In the genomic region with DNA sequence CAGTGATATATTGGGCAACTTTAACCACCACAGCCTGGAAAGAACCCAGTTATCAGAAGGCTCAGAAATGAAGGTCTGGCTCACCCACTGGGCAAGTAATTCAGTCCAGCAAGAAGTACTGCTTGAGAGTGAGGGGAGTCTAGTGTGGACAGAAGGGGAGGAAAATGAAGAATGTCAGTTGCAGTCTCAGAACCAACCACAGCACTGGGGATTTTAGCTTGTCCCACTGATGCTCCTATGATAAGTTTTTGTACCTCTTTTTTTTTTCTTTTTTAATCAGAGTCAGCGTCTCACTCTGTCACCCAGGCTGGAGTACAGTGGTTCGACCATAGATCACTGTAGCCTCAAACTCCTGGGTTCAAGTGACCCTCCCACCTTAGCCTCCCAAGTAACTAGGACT, we compare ENCODE assay signal across 23 cellular contexts. TPM values are rescaled to one million over a fixed set of nuclear protein-coding genes. Genes with fewer than 3 reads are reported as not detected.
A peak's percentile ranks its signal among the peaks of the same experiment; 100 is the strongest.
DNase-seq lines count a peak whose midpoint lies in the region; ATAC-seq and TF ChIP-seq lines count a peak whose summit lies in the region.
"Had no signal": no experiment of that assay in that cellular context is flagged by ENCODE, and none has a peak within 500 bp of the region (broad histone marks: within the 10 kb centered on the region; RNA-seq: fewer than 3 reads in every experiment).

No MANE protein-coding gene starts in this region.

- H3K27me3 Mint-ChIP-seq in activated CD4-positive, alpha-beta memory T cell treated with anti-CD3 and anti-CD28 coated beads for 36 hours, result no peaks in the 10 kb centered on the region
- H3K27me3 Mint-ChIP-seq: CD4-positive, CD25-positive, alpha-beta regulatory T cell had no signal

- no peak for TF ChIP-seq CTCF in HEK293 (tag by site-specific recombination; IDR thresholded peaks at IDR 0.05)

- H3K36me3 ChIP-seq in HEK293 (ENCODE audit: control insufficient read depth in 2 of 2, insufficient read depth in 1 of 2, low read length in 2 of 2), result no peaks in the 10 kb centered on the region
- H3K36me3 ChIP-seq: HAP-1 had no signal

- DNase-seq in activated effector memory CD4-positive, alpha-beta T cell treated with anti-CD3 and anti-CD28 coated beads, Interleukin-2, amount 50 U/mL, for 16 hours, result peak; percentile 10
- DNase-seq in activated effector memory CD4-positive, alpha-beta T cell treated with Interleukin-2 at 50 U/mL for 16 hours, result no peak
- DNase-seq in amniotic epithelial cell (ENCODE audit: low read depth) (peak; percentile 60), cerebellar cortex (ENCODE audit: low spot score) (no peak)
- no peak for DNase-seq in activated CD4-positive, alpha-beta memory T cell treated with anti-CD3 and anti-CD28 coated beads for 36 hours
- DNase-seq: 8988T; CD4-positive, CD25-positive, alpha-beta regulatory T cell; DMS79; Kasumi-1; NCI-H1417; NCI-H1694 treated with DMSO at 0.1 percent for 48 hours; NCI-H2081 treated with DMSO at 0.1 percent for 48 hours; NCI-H2171 treated with DMSO at 0.1 percent for 48 hours; NCI-H526; PC-3; Right ventricle myocardium superior had no signal

- intact Hi-C loops in activated CD4-positive, alpha-beta memory T cell treated with anti-CD3 and anti-CD28 coated beads for 36 hours (cut with micrococcal nuclease), result no loop called here

- H3K27ac ChIP-seq in HEK293 (ENCODE audit: extremely low read depth, low read depth, low read length), result no peak overlapping the region

- H3K4me3 ChIP-seq in HEK293 (ENCODE audit: low read depth, low read length), result no peak overlapping the region
- H3K4me3 ChIP-seq: GM23338, HAP-1 had no signal

- CTCF ChIA-PET in HEK293 (lab: Yijun Ruan, JAX), result interaction anchor here (0.7 to 2.3 kb wide), 4 partner anchors 17 to 98 kb away, joined by 3 to 19 read pairs (median 6); a partner anchor contains a TSS
- CTCF ChIA-PET in activated CD4-positive, alpha-beta memory T cell treated with anti-CD3 and anti-CD28 coated beads for 36 hours (lab: Charles Lee), result interaction anchor here (2.8 kb wide), 1 partner anchor 16 kb away, joined by 24 read pairs; no protein-coding TSS in a partner anchor

- POLR2A ChIA-PET in HEK293 (lab: Yijun Ruan, JAX), result interaction anchor here (1.4 kb wide), 1 partner anchor 24 kb away, joined by 3 read pairs; no protein-coding TSS in a partner anchor
- POLR2A ChIA-PET in activated CD4-positive, alpha-beta memory T cell treated with anti-CD3 and anti-CD28 coated beads for 36 hours (lab: Charles Lee), result interaction anchor here (1.4 kb wide), 1 partner anchor 30 kb away, joined by 3 read pairs; a partner anchor contains a TSS

- H3K4me1 ChIP-seq in HEK293 (ENCODE audit: control insufficient read depth, insufficient read depth, low read length), result no peaks in the 10 kb centered on the region
- H3K4me1 ChIP-seq: HAP-1 had no signal

- ATAC-seq in GM18868 (IDR thresholded peaks at IDR 0.05; ENCODE audit: unreplicated experiment), result no peak
- ATAC-seq: GM23338, PC-3 had no signal

- no peaks in the 10 kb centered on the region for H3K9me3 ChIP-seq in HEK293 (ENCODE audit: control insufficient read depth, insufficient read depth, low read depth, low read length)
- H3K9me3 ChIP-seq: HAP-1 had no signal

- no peaks in the 10 kb centered on the region for H3K9me3 Mint-ChIP-seq in activated CD4-positive, alpha-beta memory T cell treated with anti-CD3 and anti-CD28 coated beads for 36 hours
- H3K9me3 Mint-ChIP-seq: GM23338 had no signal

- no peak overlapping the region for H3K27ac Mint-ChIP-seq in activated CD4-positive, alpha-beta memory T cell treated with anti-CD3 and anti-CD28 coated beads for 36 hours
- H3K27ac Mint-ChIP-seq: CD4-positive, CD25-positive, alpha-beta regulatory T cell; GM23338 had no signal

- H3K36me3 Mint-ChIP-seq in activated CD4-positive, alpha-beta memory T cell treated with anti-CD3 and anti-CD28 coated beads for 36 hours, result no peaks in the 10 kb centered on the region
- H3K36me3 Mint-ChIP-seq: CD4-positive, CD25-positive, alpha-beta regulatory T cell had no signal

- no peak overlapping the region for H3K4me3 Mint-ChIP-seq in activated CD4-positive, alpha-beta memory T cell treated with anti-CD3 and anti-CD28 coated beads for 36 hours
- H3K4me3 Mint-ChIP-seq: GM23338 had no signal

- peaks cover 3% of the 10 kb centered on the region for H3K4me1 Mint-ChIP-seq in activated CD4-positive, alpha-beta memory T cell treated with anti-CD3 and anti-CD28 coated beads for 36 hours (ENCODE audit: low read depth)
- H3K4me1 Mint-ChIP-seq: GM23338 had no signal

TF ChIP-seq in HEK293, 187 proteins besides CTCF, POLR2A, EP300 and RAD21:
- TF ChIP-seq, protein P1, sequence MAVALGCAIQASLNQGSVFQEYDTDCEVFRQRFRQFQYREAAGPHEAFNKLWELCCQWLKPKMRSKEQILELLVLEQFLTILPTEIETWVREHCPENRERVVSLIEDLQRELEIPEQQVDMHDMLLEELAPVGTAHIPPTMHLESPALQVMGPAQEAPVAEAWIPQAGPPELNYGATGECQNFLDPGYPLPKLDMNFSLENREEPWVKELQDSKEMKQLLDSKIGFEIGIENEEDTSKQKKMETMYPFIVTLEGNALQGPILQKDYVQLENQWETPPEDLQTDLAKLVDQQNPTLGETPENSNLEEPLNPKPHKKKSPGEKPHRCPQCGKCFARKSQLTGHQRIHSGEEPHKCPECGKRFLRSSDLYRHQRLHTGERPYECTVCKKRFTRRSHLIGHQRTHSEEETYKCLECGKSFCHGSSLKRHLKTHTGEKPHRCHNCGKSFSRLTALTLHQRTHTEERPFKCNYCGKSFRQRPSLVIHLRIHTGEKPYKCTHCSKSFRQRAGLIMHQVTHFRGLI (tag by site-specific recombination; IDR thresholded peaks at IDR 0.05), result no peak
- no peak for TF ChIP-seq ZNF132 (tag by site-specific recombination; IDR thresholded peaks at IDR 0.05; ENCODE audit: borderline replicate concordance)
- TF ChIP-seq, protein P2, sequence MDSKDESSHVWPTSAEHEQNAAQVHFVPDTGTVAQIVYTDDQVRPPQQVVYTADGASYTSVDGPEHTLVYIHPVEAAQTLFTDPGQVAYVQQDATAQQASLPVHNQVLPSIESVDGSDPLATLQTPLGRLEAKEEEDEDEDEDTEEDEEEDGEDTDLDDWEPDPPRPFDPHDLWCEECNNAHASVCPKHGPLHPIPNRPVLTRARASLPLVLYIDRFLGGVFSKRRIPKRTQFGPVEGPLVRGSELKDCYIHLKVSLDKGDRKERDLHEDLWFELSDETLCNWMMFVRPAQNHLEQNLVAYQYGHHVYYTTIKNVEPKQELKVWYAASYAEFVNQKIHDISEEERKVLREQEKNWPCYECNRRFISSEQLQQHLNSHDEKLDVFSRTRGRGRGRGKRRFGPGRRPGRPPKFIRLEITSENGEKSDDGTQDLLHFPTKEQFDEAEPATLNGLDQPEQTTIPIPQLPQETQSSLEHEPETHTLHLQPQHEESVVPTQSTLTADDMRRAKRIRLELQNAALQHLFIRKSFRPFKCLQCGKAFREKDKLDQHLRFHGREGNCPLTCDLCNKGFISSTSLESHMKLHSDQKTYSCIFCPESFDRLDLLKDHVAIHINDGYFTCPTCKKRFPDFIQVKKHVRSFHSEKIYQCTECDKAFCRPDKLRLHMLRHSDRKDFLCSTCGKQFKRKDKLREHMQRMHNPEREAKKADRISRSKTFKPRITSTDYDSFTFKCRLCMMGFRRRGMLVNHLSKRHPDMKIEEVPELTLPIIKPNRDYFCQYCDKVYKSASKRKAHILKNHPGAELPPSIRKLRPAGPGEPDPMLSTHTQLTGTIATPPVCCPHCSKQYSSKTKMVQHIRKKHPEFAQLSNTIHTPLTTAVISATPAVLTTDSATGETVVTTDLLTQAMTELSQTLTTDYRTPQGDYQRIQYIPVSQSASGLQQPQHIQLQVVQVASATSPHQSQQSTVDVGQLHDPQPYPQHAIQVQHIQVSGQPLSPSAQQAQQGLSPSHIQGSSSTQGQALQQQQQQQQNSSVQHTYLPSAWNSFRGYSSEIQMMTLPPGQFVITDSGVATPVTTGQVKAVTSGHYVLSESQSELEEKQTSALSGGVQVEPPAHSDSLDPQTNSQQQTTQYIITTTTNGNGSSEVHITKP (tag by site-specific recombination; IDR thresholded peaks at IDR 0.05), result 0 out of 2 replicates have a peak, but pooled peaks have one; percentile 20
- no peak for TF ChIP-seq ZNF777 (tag by site-specific recombination; IDR thresholded peaks at IDR 0.05; ENCODE audit: borderline replicate concordance)
- no peak for TF ChIP-seq ZNF677 (tag by site-specific recombination; IDR thresholded peaks at IDR 0.05)
- no peak for TF ChIP-seq IKZF3 (tag by site-specific recombination; IDR thresholded peaks at IDR 0.05)
- TF ChIP-seq TCF7L2 (IDR thresholded peaks at IDR 0.05; ENCODE audit: borderline replicate concordance, low read depth, low read length), result no peak

RNA-seq across cellular contexts. Expression of a gene that starts 9.4 kb away (rescaled TPM):
- 1 to 10 TPM; 9.4 to 9.8 TPM for total RNA-seq in activated CD4-positive, alpha-beta memory T cell treated with anti-CD3 and anti-CD28 coated beads for 36 hours

RNA-seq across cellular contexts. Expression of a gene that starts 22.5 kb away (rescaled TPM):
- 10 to 100 TPM; 31.0 to 34.7 TPM for total RNA-seq in activated CD4-positive, alpha-beta memory T cell treated with anti-CD3 and anti-CD28 coated beads for 36 hours

RNA-seq across cellular contexts. Expression of a gene that starts 23.2 kb away (rescaled TPM):
- 10 to 100 TPM; 74.6 to 75.8 TPM for total RNA-seq in activated CD4-positive, alpha-beta memory T cell treated with anti-CD3 and anti-CD28 coated beads for 36 hours
- total RNA-seq: MCF 10A, PC-3, Right ventricle myocardium superior, RPMI7951, SK-MEL-5 had no signal

RNA-seq across cellular contexts. Expression of a gene that starts 30.2 kb away (rescaled TPM):
- total RNA-seq in activated CD4-positive, alpha-beta memory T cell treated with anti-CD3 and anti-CD28 coated beads for 36 hours, result over 10,000 TPM; 10,694 to 13,592 TPM

RNA-seq across cellular contexts. Expression of a gene that starts 30.5 kb away (rescaled TPM):
- 10 to 100 TPM; 15.0 to 15.7 TPM for total RNA-seq in activated CD4-positive, alpha-beta memory T cell treated with anti-CD3 and anti-CD28 coated beads for 36 hours

Comparison
In these comparisons a context has a peak if more than half of its experiments do, and no peak if none do; other contexts are left out.
1. DNase-seq: peak in activated effector memory CD4-positive, alpha-beta T cell treated with anti-CD3 and anti-CD28 coated beads, Interleukin-2, amount 50 U/mL, for 16 hours (single experiment) and amniotic epithelial cell (single experiment); none in activated effector memory CD4-positive, alpha-beta T cell treated with Interleukin-2 at 50 U/mL for 16 hours (single experiment), activated CD4-positive, alpha-beta memory T cell treated with anti-CD3 and anti-CD28 coated beads for 36 hours (single experiment) and cerebellar cortex (single experiment).